19 cellular contexts compared by ENCODE assay signal in genomic region chr5:80713640-80714039, GRCh38. TPM values are rescaled to one million over a fixed set of nuclear protein-coding genes. Genes with fewer than 3 reads are reported as not detected.
DNase-seq lines count a peak whose midpoint lies in the region; ATAC-seq and TF ChIP-seq lines count a peak whose summit lies in the region.
"Had no signal": no experiment of that assay in that cellular context is flagged by ENCODE, and none has a peak within 500 bp of the region (broad histone marks: within the 10 kb centered on the region; RNA-seq: fewer than 3 reads in every experiment).

No MANE protein-coding gene starts in this region.

- no peaks in the 10 kb centered on the region for H3K4me1 ChIP-seq in CD8-positive, alpha-beta T cell (ENCODE audit: insufficient read depth, low read length)
- H3K4me1 ChIP-seq: BE2C had no signal

- no peaks in the 10 kb centered on the region for H3K27me3 ChIP-seq in CD8-positive, alpha-beta T cell (ENCODE audit: insufficient read depth, low read length)
- H3K27me3 ChIP-seq: BE2C had no signal

- H3K36me3 Mint-ChIP-seq in T-helper 17 cell (ENCODE audit: low read depth), result no peaks in the 10 kb centered on the region
- H3K36me3 Mint-ChIP-seq in CD8-positive, alpha-beta T cell, result peaks cover 44% of the 10 kb centered on the region

- H3K9me3 ChIP-seq in T-helper 17 cell (ENCODE audit: control insufficient read depth, low read length, poor library complexity, severe bottlenecking), result no peaks in the 10 kb centered on the region
- no peaks in the 10 kb centered on the region for H3K9me3 ChIP-seq in CD8-positive, alpha-beta T cell (ENCODE audit: low read length)
- H3K9me3 ChIP-seq: BE2C, Caco-2 had no signal

- no peaks in the 10 kb centered on the region for H3K36me3 ChIP-seq in CD8-positive, alpha-beta T cell (ENCODE audit: insufficient read depth, low read length)
- H3K36me3 ChIP-seq: BE2C had no signal

- ATAC-seq in T-helper 17 cell, result no peak
- ATAC-seq in CD8-positive, alpha-beta T cell, result no peak
- ATAC-seq: K562 had no signal

- TF ChIP-seq CTCF in epithelial cell of esophagus (IDR thresholded peaks at IDR 0.05; ENCODE audit: insufficient read depth, low read depth, low read length, missing control alignments), result no peak
- TF ChIP-seq CTCF in CD8-positive, alpha-beta T cell (IDR thresholded peaks at IDR 0.05), result no peak

- intact Hi-C loops in CD8-positive, alpha-beta T cell (cut with DNase I, micrococcal nuclease), result no loop called here

- no peaks in the 10 kb centered on the region for H3K27me3 Mint-ChIP-seq in T-helper 17 cell
- H3K27me3 Mint-ChIP-seq in CD8-positive, alpha-beta T cell (ENCODE audit: low read depth), result no peaks in the 10 kb centered on the region
- H3K27me3 Mint-ChIP-seq: CD4-positive, CD25-positive, alpha-beta regulatory T cell had no signal

- no peak overlapping the region for H3K4me3 ChIP-seq in epithelial cell of esophagus (ENCODE audit: low read length)
- no peak overlapping the region for H3K4me3 ChIP-seq in CD8-positive, alpha-beta T cell (ENCODE audit: low read depth, low read length)
- H3K4me3 ChIP-seq: K562 had no signal

- H3K9me3 Mint-ChIP-seq in CD8-positive, alpha-beta T cell, result no peaks in the 10 kb centered on the region

- POLR2A ChIA-PET in CD8-positive, alpha-beta T cell (lab: Charles Lee), result interaction anchor here (0.6 kb wide), 1 partner anchor 1494 kb away, joined by 3 read pairs; no protein-coding TSS in a partner anchor

- peak overlapping the region; percentile 29 for H3K27ac Mint-ChIP-seq in T-helper 17 cell
- no peak overlapping the region for H3K27ac Mint-ChIP-seq in CD8-positive, alpha-beta T cell
- H3K27ac Mint-ChIP-seq: CD4-positive, CD25-positive, alpha-beta regulatory T cell had no signal

- H3K4me3 Mint-ChIP-seq in T-helper 17 cell, result no peak overlapping the region
- H3K4me3 Mint-ChIP-seq in CD8-positive, alpha-beta T cell, result no peak overlapping the region

- H3K4me1 Mint-ChIP-seq in T-helper 17 cell, result peaks cover 19% of the 10 kb centered on the region
- H3K4me1 Mint-ChIP-seq in CD8-positive, alpha-beta T cell (ENCODE audit: low read depth), result peaks cover 8% of the 10 kb centered on the region

- DNase-seq in Ammon's horn (ENCODE audit: low spot score) (peak; percentile 11), T-helper 17 cell (no peak), epithelial cell of esophagus (ENCODE audit: low read depth) (peak; percentile 30), lung microvascular endothelial cell (ENCODE audit: low read depth in 2 of 2) (peak; percentile 48 to 51), globus pallidus (ENCODE audit: low spot score) (no peak), NCI-H526 treated with DMSO at 0.1 percent for 48 hours (lab: John Stamatoyannopoulos, UW) (no peak)
- no peak for DNase-seq in effector CD4-positive, alpha-beta T cell
- no peak for DNase-seq in CD8-positive, alpha-beta T cell
- DNase-seq: BE2C; Caco-2; CD4-positive, CD25-positive, alpha-beta regulatory T cell; GDM1; GOT3; NCI-H1092 treated with DMSO at 0.1 percent for 48 hours; NCI-H2029 treated with DMSO at 0.1 percent for 48 hours; NCI-H2171 treated with DMSO at 0.1 percent for 48 hours; NCI-H446; SHP77 treated with DMSO at 0.1 percent for 48 hours had no signal

- CTCF ChIA-PET in CD8-positive, alpha-beta T cell (lab: Charles Lee), result interaction anchor here (1.0 kb wide), 1 partner anchor 482 kb away, joined by 3 read pairs; no protein-coding TSS in a partner anchor

- no peak overlapping the region for H3K27ac ChIP-seq in CD8-positive, alpha-beta T cell (ENCODE audit: low read depth, low read length)

RNA-seq across cellular contexts. Expression of gene DHFR, which starts 58.9 kb away (rescaled TPM):
- 1 to 10 TPM; 5.7 to 8.3 TPM for total RNA-seq in T-helper 17 cell
- total RNA-seq in lung microvascular endothelial cell, result 6.5 and 13.3 TPM in 2 replicates
- total RNA-seq in CD8-positive, alpha-beta T cell, result 1 to 10 TPM; 5.9 TPM

RNA-seq across cellular contexts. Expression of gene MSH3, which starts 59.2 kb away (rescaled TPM):
- 10 to 100 TPM; 12.6 to 17.2 TPM for total RNA-seq in T-helper 17 cell
- 5.6 and 6.3 TPM in 2 replicates for total RNA-seq in lung microvascular endothelial cell
- total RNA-seq in CD8-positive, alpha-beta T cell, result 1 to 10 TPM; 8.5 to 8.6 TPM

Comparison
In these comparisons a context has a peak if more than half of its experiments do, and no peak if none do; other contexts are left out.
1. DNase-seq: peak in Ammon's horn (single experiment), epithelial cell of esophagus (single experiment) and lung microvascular endothelial cell (2 of 2); none in T-helper 17 cell (0 of 3), effector CD4-positive, alpha-beta T cell (single experiment), CD8-positive, alpha-beta T cell (0 of 7), globus pallidus (single experiment) and NCI-H526 treated with DMSO at 0.1 percent for 48 hours (single experiment).